8 cellular contexts compared by ENCODE assay signal in the genomic region with DNA sequence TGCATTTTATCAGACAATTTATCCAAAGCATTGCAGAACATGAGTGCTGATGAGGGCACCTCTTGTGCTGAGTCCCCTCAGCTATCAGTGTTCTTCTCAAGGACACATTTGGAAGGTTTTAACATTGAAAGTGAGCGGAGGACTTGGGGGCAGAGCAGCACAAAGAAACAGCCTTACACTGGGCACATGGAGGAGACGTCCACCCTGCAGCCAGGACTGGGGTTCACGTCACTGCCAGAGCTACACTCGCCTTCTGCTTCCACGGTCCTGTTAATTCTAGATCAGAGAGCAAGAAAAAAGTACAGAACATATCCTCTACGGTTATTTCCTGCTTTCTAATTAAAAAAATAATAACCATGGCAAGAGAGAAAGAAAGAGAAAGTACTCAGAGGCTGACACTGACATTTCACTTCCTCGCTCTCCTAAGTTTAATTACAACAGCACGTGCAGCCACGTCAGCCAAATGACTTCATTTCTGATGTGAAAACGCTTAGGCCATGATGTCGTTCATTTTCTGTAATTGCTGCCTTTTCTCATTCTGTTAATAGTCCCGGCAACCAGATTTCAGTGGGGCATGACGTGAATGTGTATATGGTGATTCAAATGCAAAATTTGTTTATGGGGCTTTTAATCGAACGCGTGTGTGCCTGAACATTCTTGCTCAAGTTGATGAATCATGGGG. TPM values are rescaled to one million over a fixed set of nuclear protein-coding genes. Genes with fewer than 3 reads are reported as not detected.
DNase-seq lines count a peak whose midpoint lies in the region; ATAC-seq, FAIRE-seq and TF ChIP-seq lines count a peak whose summit lies in the region.

No MANE protein-coding gene starts in this region.

- WGBS in H1 (ENCODE audit: extremely low coverage in 1 of 2, insufficient coverage in 1 of 2, insufficient read length in 1 of 2, insufficient replicate concordance in 2 of 2, low coverage in 1 of 2, low lambda C conversion rate in 2 of 2, missing lambda C conversion rate in 1 of 2), 2 experiments: 77% methylated on average over 16 of the region's 16 CpGs; no CpG with 5 or more reads in 1 of the 2 experiments
- 19 to 24% (median 21%) methylated on average over 16 of the region's 16 CpGs for WGBS in small intestine, 3 donors
- 57 to 65% methylated on average over 16 of the region's 16 CpGs for WGBS in thyroid gland, 2 donors
- WGBS in endodermal cell (ENCODE audit: insufficient coverage in 1 of 2, insufficient read length in 1 of 2), 2 experiments: 88 to 90% methylated on average over 13 to 16 of the region's 16 CpGs

- no peak overlapping the region for H2AK5ac ChIP-seq in H1 (ENCODE audit: low read depth, low read length)

- no peak overlapping the region for H4K91ac ChIP-seq in H1 (replicated peaks; ENCODE audit: insufficient read length, low read length)

- H3K9me3 ChIP-seq in AG04450 (ENCODE audit: control insufficient read depth, insufficient read depth, low read length): no peaks in the 10 kb centered on the region; the same call in 1 of the 2 replicates
- H3K9me3 ChIP-seq in H1 (ENCODE audit: insufficient read depth in 2 of 2, low read depth in 1 of 2, low read length in 1 of 2): no peaks in the 10 kb centered on the region
- no peaks in the 10 kb centered on the region for H3K9me3 ChIP-seq in small intestine (ENCODE audit: control insufficient read depth, low read depth)
- H3K9me3 ChIP-seq in thyroid gland: no peaks in the 10 kb centered on the region
- H3K9me3 ChIP-seq in endodermal cell (ENCODE audit: control insufficient read depth, low read length): no peaks in the 10 kb centered on the region

- FAIRE-seq in H1 (lab: Jason Lieb, UNC): no peak
- FAIRE-seq in small intestine (lab: Jason Lieb, UNC): no peak
- no peak for FAIRE-seq in HTR-8/SVneo (lab: Jason Lieb, UNC)

- no peak overlapping the region for H2BK20ac ChIP-seq in H1 (ENCODE audit: low read length)

- H3K4me3 ChIP-seq in AG04450 (ENCODE audit: low read depth, low read length) (peak overlapping the region; percentile 35; the same call in 1 of the 2 replicates), H1 (ENCODE audit: extremely low read depth in 1 of 4, insufficient read depth in 2 of 4, low read depth in 3 of 4, low read length in 4 of 4) (no peak overlapping the region), small intestine (ENCODE audit: low read depth in 1 of 2, low read length in 2 of 2) (peak overlapping the region in 1 of 2 donors; percentile 28), thyroid gland (replicated peaks in 1 of 3) (no peak overlapping the region), endodermal cell (ENCODE audit: low read length) (no peak overlapping the region)

- no peak overlapping the region for H3K4me3 Mint-ChIP-seq in endodermal cell

- H3K4me2 ChIP-seq in H1 (ENCODE audit: insufficient read depth in 1 of 2, low read depth in 2 of 2, low read length in 2 of 2): no peak overlapping the region

- DNase-seq in AG04450 (ENCODE audit: low read depth, low spot score) (peak; percentile 36), T follicular helper cell (ENCODE audit: low read depth) (peak; percentile 24), H1 (ENCODE audit: low read depth in 1 of 2, low spot score in 2 of 2) (no peak), small intestine (peak; percentile 71), HTR-8/SVneo (ENCODE audit: insufficient read length, low spot score) (no peak), thyroid gland (no peak), endodermal cell (no peak)

- no peak overlapping the region for H3K56ac ChIP-seq in H1 (replicated peaks; ENCODE audit: insufficient read length, low read depth, low read length)

- no peak for TF ChIP-seq CTCF in AG04450 (IDR thresholded peaks at IDR 0.05; ENCODE audit: low read depth, low read length)
- TF ChIP-seq CTCF in H1 (IDR thresholded peaks at IDR 0.05; ENCODE audit: control extremely low read depth in 1 of 3, insufficient read depth in 1 of 3, low read depth in 1 of 3, low read length in 3 of 3): no peak
- TF ChIP-seq CTCF in thyroid gland (IDR thresholded peaks at IDR 0.05): no peak
- TF ChIP-seq CTCF in endodermal cell (conservative IDR thresholded peaks at IDR 0.05): no peak

- H3K4me1 ChIP-seq in H1 (replicated peaks in 1 of 4; ENCODE audit: control insufficient read depth in 3 of 4, insufficient read depth in 4 of 4, low read length in 3 of 4): peaks cover 0 to 14% (median 6%) of the 10 kb centered on the region in 4 experiments; a peak in 6 of 7 replicates
- peaks cover 0 to 2% of the 10 kb centered on the region in 2 donors for H3K4me1 ChIP-seq in small intestine (ENCODE audit: control insufficient read depth in 2 of 2, insufficient read depth in 1 of 2, low read depth in 1 of 2, low read length in 1 of 2)
- no peaks in the 10 kb centered on the region for H3K4me1 ChIP-seq in thyroid gland
- peaks cover 5% of the 10 kb centered on the region for H3K4me1 ChIP-seq in endodermal cell (ENCODE audit: control insufficient read depth, insufficient read depth, low read length)

- no peak overlapping the region for H2BK12ac ChIP-seq in H1 (ENCODE audit: low read depth, low read length)

- H4K20me1 ChIP-seq in H1 (replicated peaks in 1 of 2; ENCODE audit: control insufficient read depth in 1 of 2, insufficient read depth in 2 of 2, low read length in 2 of 2): no peaks in the 10 kb centered on the region

- TF ChIP-seq POLR2A in H1 (IDR thresholded peaks at IDR 0.05; ENCODE audit: control extremely low read depth in 1 of 2, low read depth in 2 of 2, low read length in 2 of 2) (no peak), thyroid gland (IDR thresholded peaks at IDR 0.05) (no peak)

- no peak overlapping the region for H2BK5ac ChIP-seq in H1 (ENCODE audit: low read depth, low read length)

- H4K5ac ChIP-seq in H1 (ENCODE audit: insufficient read length, low read depth, low read length): no peak overlapping the region

- H3K4ac ChIP-seq in H1 (replicated peaks; ENCODE audit: insufficient read length, low read depth, low read length): no peak overlapping the region

- no peak overlapping the region for H3K27ac Mint-ChIP-seq in endodermal cell

- H3K27ac ChIP-seq in AG04450 (ENCODE audit: low read depth, low read length): peak overlapping the region; percentile 31
- H3K27ac ChIP-seq in H1 (ENCODE audit: low read depth, low read length): no peak overlapping the region
- H3K27ac ChIP-seq in small intestine (ENCODE audit: low read depth in 1 of 2, low read length in 1 of 2): peak overlapping the region; percentile 24 to 35
- H3K27ac ChIP-seq in thyroid gland: no peak overlapping the region
- H3K27ac ChIP-seq in endodermal cell (ENCODE audit: low read depth, low read length): no peak overlapping the region

- no peak overlapping the region for H4K8ac ChIP-seq in H1 (ENCODE audit: extremely low read depth, insufficient read depth, low read length)

- H3K9ac ChIP-seq in H1 (replicated peaks in 1 of 4; ENCODE audit: extremely low read depth in 1 of 4, low read depth in 3 of 4, low read length in 3 of 4) (no peak overlapping the region; a peak in 1 of 7 replicates), endodermal cell (ENCODE audit: extremely low read depth, low read length, poor library complexity, severe bottlenecking) (no peak overlapping the region)

- no peaks in the 10 kb centered on the region; a peak in 1 of 8 replicates for H3K36me3 ChIP-seq in H1 (ENCODE audit: control insufficient read depth in 2 of 4, insufficient read depth in 4 of 4, low read length in 3 of 4)
- H3K36me3 ChIP-seq in small intestine (ENCODE audit: control insufficient read depth in 2 of 2, insufficient read depth in 2 of 2, low read length in 2 of 2): no peaks in the 10 kb centered on the region
- no peaks in the 10 kb centered on the region for H3K36me3 ChIP-seq in thyroid gland
- H3K36me3 ChIP-seq in endodermal cell (ENCODE audit: control insufficient read depth, insufficient read depth, low read length): no peaks in the 10 kb centered on the region

- H2AFZ ChIP-seq in H1 (ENCODE audit: low read length): peak overlapping the region; percentile 82; the same call in 1 of the 2 replicates

- H2BK15ac ChIP-seq in H1 (ENCODE audit: low read length): no peak overlapping the region

- H3K79me2 ChIP-seq in H1 (ENCODE audit: control insufficient read depth in 1 of 2, insufficient read depth in 2 of 2, low read length in 2 of 2): no peaks in the 10 kb centered on the region

- H3K4me1 Mint-ChIP-seq in endodermal cell: peaks cover 12% of the 10 kb centered on the region

- H3K23me2 ChIP-seq in H1 (ENCODE audit: low read depth, low read length): no peaks in the 10 kb centered on the region

- H3K14ac ChIP-seq in H1 (ENCODE audit: insufficient read length): no peak overlapping the region

- H3K27me3 Mint-ChIP-seq in endodermal cell (ENCODE audit: insufficient read depth): no peaks in the 10 kb centered on the region

- POLR2A ChIA-PET in AG04450 (lab: Yijun Ruan, JAX) (interaction anchor here (0.8 kb wide), 1 partner anchor 162 kb away, joined by 3 read pairs; no protein-coding TSS in a partner anchor), H1 (lab: Charles Lee; ENCODE audit: partially characterized antibody) (no interaction called here)

- no peaks in the 10 kb centered on the region for H3K79me1 ChIP-seq in H1 (ENCODE audit: low read depth, low read length)

- H3K23ac ChIP-seq in H1 (ENCODE audit: insufficient read length): no peak overlapping the region

- TF ChIP-seq EP300 in H1 (IDR thresholded peaks at IDR 0.05; ENCODE audit: borderline replicate concordance in 1 of 2, low read depth in 2 of 2, low read length in 2 of 2): no peak

- no peak overlapping the region for H2BK120ac ChIP-seq in H1 (replicated peaks; ENCODE audit: low read depth, low read length)

- H3K36me3 Mint-ChIP-seq in endodermal cell (ENCODE audit: low read depth): no peaks in the 10 kb centered on the region

- CTCF ChIA-PET in AG04450 (lab: Charles Lee): interaction anchor here (1.0 to 6.0 kb wide), 3 partner anchors 14 to 374 kb away, joined by 3 to 37 read pairs (median 5); no protein-coding TSS in a partner anchor
- CTCF ChIA-PET in H1 (lab: Charles Lee; ENCODE audit: partially characterized antibody): interaction anchor here (0.7 to 9.6 kb wide), 7 partner anchors 9 to 117 kb away, joined by 3 to 104 read pairs (median 4); no protein-coding TSS in a partner anchor

- peak; percentile 69 for ATAC-seq in GM21390 (IDR thresholded peaks at IDR 0.05; ENCODE audit: unreplicated experiment)

- no peaks in the 10 kb centered on the region for H3K9me3 Mint-ChIP-seq in endodermal cell

- TF ChIP-seq RAD21 in H1 (IDR thresholded peaks at IDR 0.05 in 1 of 2, conservative IDR thresholded peaks at IDR 0.05 in 1 of 2; ENCODE audit: low read depth in 2 of 2, low read length in 2 of 2): no peak

- H3K18ac ChIP-seq in H1 (ENCODE audit: extremely low read depth, low read length): no peak overlapping the region

- H3K27me3 ChIP-seq in AG04450 (ENCODE audit: control insufficient read depth, insufficient read depth, low read length) (peaks cover 10% of the 10 kb centered on the region), H1 (replicated peaks in 1 of 4; ENCODE audit: control insufficient read depth in 3 of 4, extremely low read depth in 1 of 4, insufficient read depth in 3 of 4, low read length in 3 of 4) (no peaks in the 10 kb centered on the region), small intestine (ENCODE audit: control insufficient read depth in 2 of 2, insufficient read depth in 2 of 2, low read length in 2 of 2) (no peaks in the 10 kb centered on the region), thyroid gland (no peaks in the 10 kb centered on the region), endodermal cell (ENCODE audit: control insufficient read depth, insufficient read depth, low read length, poor library complexity, severe bottlenecking) (no peaks in the 10 kb centered on the region)

- intact Hi-C loops in thyroid gland (cut with DNase I): no loop called here

RNA-seq across cellular contexts. Expression of a gene that starts 5.1 kb away (rescaled TPM):
- polyA plus RNA-seq in AG04450 (2011; rRNA removed): not detected in 2 replicates
- not detected in 2 replicates for polyA minus RNA-seq in AG04450 (2011; rRNA and poly(A)+ RNA removed)
- total RNA-seq in H1 (2021; fragmentation: NEBNext Ultra II Directional; extraction: Animal tissue kit (Norgen Biotek cat#: 25700)): 0.08 and 0.11 TPM in 2 replicates
- polyA plus RNA-seq in H1 (2011; rRNA removed): 0.03 and 0.09 TPM in 2 replicates
- 0.05 TPM for polyA plus RNA-seq in H1 (2011; cell fraction: cytosol; rRNA removed)
- polyA plus RNA-seq in H1 (2011; cell fraction: nucleus; rRNA removed): 0.09 TPM
- polyA plus RNA-seq in H1 (2012, experiment 1 of 2): 0.14 to 0.17 TPM in 2 of 4 replicates, not detected in the others
- polyA plus RNA-seq in H1 (2012, experiment 2 of 2): not detected
- 0.04 TPM for polyA plus RNA-seq in H1 (2013, experiment 1 of 2)
- polyA plus RNA-seq in H1 (2013, experiment 2 of 2): 0.06 TPM
- polyA minus RNA-seq in H1 (2011; rRNA and poly(A)+ RNA removed): 0.05 and 0.06 TPM in 2 replicates
- polyA minus RNA-seq in H1 (2011; cell fraction: cytosol; rRNA and poly(A)+ RNA removed): not detected
- polyA minus RNA-seq in H1 (2011; cell fraction: nucleus; rRNA and poly(A)+ RNA removed): not detected
- polyA plus RNA-seq in small intestine: not detected
- 1 to 10 TPM in 1 of 4 donors, under 1 TPM in 1, not detected in 2; 0.89 to 2.0 TPM for total RNA-seq in thyroid gland
- total RNA-seq in endodermal cell: under 1 TPM; 0.24 to 0.88 TPM
- 0.32 TPM for polyA plus RNA-seq in endodermal cell (2013, experiment 1 of 2)
- polyA plus RNA-seq in endodermal cell (2013, experiment 2 of 2): 0.21 TPM

RNA-seq across cellular contexts. Expression of a gene that starts 40.6 kb away (rescaled TPM):
- polyA plus RNA-seq in AG04450 (2011; rRNA removed) (242 and 258 TPM in 2 replicates), H1 (2011; rRNA removed) (18.9 and 25.8 TPM in 2 replicates), small intestine (10 to 100 TPM in 2 of 3 donors, 1 to 10 TPM in 1; 6.0 to 39.8 (median 13.0) TPM)
- 292 and 364 TPM in 2 replicates for polyA minus RNA-seq in AG04450 (2011; rRNA and poly(A)+ RNA removed)
- total RNA-seq in H1 (2021; fragmentation: NEBNext Ultra II Directional; extraction: Animal tissue kit (Norgen Biotek cat#: 25700)): 21.9 and 23.5 TPM in 2 replicates
- polyA plus RNA-seq in H1 (2011; cell fraction: cytosol; rRNA removed): 31.2 TPM
- polyA plus RNA-seq in H1 (2011; cell fraction: nucleus; rRNA removed): 25.0 TPM
- 24.7 to 33.4 TPM (median 28.0 TPM) in 4 replicates for polyA plus RNA-seq in H1 (2012, experiment 1 of 2)
- polyA plus RNA-seq in H1 (2012, experiment 2 of 2): 3.5 TPM
- polyA plus RNA-seq in H1 (2013, experiment 1 of 2): 28.4 TPM
- 38.6 TPM for polyA plus RNA-seq in H1 (2013, experiment 2 of 2)
- polyA minus RNA-seq in H1 (2011; rRNA and poly(A)+ RNA removed): 37.5 and 68.5 TPM in 2 replicates
- 25.4 TPM for polyA minus RNA-seq in H1 (2011; cell fraction: cytosol; rRNA and poly(A)+ RNA removed)
- polyA minus RNA-seq in H1 (2011; cell fraction: nucleus; rRNA and poly(A)+ RNA removed): 14.9 TPM
- total RNA-seq in thyroid gland (100 to 1,000 TPM; 108 to 136 (median 121) TPM), endodermal cell (10 to 100 TPM in 1 of 2 donors, 1 to 10 TPM in 1; 9.3 to 14.9 TPM)
- 12.3 TPM for polyA plus RNA-seq in endodermal cell (2013, experiment 1 of 2)
- polyA plus RNA-seq in endodermal cell (2013, experiment 2 of 2): 11.2 TPM

Comparison
In these comparisons a context has a peak if more than half of its experiments do, and no peak if none do; other contexts are left out.
1. DNase-seq: peak in AG04450 (single experiment), T follicular helper cell (single experiment) and small intestine (single experiment); none in H1 (0 of 2), HTR-8/SVneo (single experiment), thyroid gland (0 of 2) and endodermal cell (single experiment).
2. H3K27ac ChIP-seq: peak in AG04450 (single experiment) and small intestine (2 of 2); none in H1 (single experiment), thyroid gland (0 of 3) and endodermal cell (single experiment).